ENCODE assay signal across 8 cellular contexts in the genomic region with DNA sequence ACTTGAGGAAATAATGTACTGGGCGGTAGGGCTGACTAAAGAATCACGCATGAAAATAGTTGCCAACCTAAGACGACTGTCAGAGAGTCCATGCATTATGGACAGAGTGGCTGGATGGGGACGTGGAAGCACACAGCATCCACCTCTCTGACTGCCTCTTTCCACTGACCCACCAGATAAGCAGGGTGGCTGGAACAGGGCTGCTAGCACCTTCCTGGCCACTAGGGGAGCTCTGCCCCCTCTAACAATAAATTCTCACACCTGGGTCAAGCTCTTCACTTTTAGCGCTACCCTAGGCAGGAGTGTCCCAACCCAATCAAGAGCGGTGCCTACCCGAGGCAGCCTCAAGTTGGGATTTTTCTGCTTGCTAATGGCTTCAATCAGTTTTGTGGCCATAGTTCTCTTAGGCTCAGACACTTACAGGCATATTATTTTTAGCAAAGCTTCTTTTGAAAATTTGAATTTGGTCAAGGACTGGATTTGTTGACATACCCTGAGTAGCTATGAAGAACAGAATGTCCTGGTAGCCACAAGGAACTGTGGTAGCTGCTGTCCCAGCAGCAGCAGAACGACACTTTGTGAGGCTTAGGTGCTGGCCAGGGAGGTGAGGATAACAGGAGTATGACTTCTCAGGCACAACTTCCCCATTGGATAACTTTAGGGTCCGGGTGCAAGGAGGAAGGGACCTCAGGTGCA. TPM values are rescaled to one million over a fixed set of nuclear protein-coding genes. Genes with fewer than 3 reads are reported as not detected.
DNase-seq lines count a peak whose midpoint lies in the region; ATAC-seq, FAIRE-seq and TF ChIP-seq lines count a peak whose summit lies in the region.

No MANE protein-coding gene starts in this region.

- ATAC-seq in GM19438 (IDR thresholded peaks at IDR 0.05; ENCODE audit: low read depth, unreplicated experiment) (peak; percentile 73), left lung (peak; percentile 88)

- no peak overlapping the region for H3K4me3 ChIP-seq in bronchial epithelial cell (ENCODE audit: low read depth, low read length)
- H3K4me3 ChIP-seq in left lung = no peak overlapping the region

- peaks cover 4 to 7% of the 10 kb centered on the region in 2 donors for H3K4me1 ChIP-seq in left lung

- H3K9me3 ChIP-seq in left lung = no peaks in the 10 kb centered on the region

- peak; percentile 17 for DNase-seq in DMS153 (lab: John Stamatoyannopoulos, UW)
- DNase-seq in bronchial epithelial cell (ENCODE audit: low read depth) = peak; percentile 55
- no peak for DNase-seq in left lung
- DNase-seq in stimulated activated CD4-positive, alpha-beta T cell treated with anti-CD3 and anti-CD28 coated beads, TNF-alpha, amount 100 ng/mL, for 4 hours (ENCODE audit: low read depth in 3 of 3) = peak; percentile 15 to 26 (median 22)
- no peak for DNase-seq in amniotic stem cell (lab: John Stamatoyannopoulos, UW)

- no peak for FAIRE-seq in bronchial epithelial cell (lab: Jason Lieb, UNC)

- H3K36me3 ChIP-seq in bronchial epithelial cell (ENCODE audit: control insufficient read depth, insufficient read depth, low read length) = peaks cover 33% of the 10 kb centered on the region
- H3K36me3 ChIP-seq in left lung = peaks cover 0 to 62% of the 10 kb centered on the region in 2 donors

- no peak overlapping the region for H3K27ac ChIP-seq in VCaP
- H3K27ac ChIP-seq in left lung = peak overlapping the region in 1 of 2 donors; percentile 38

- intact Hi-C loops in left lung (cut with DNase I) = no loop called here

- H3K27me3 ChIP-seq in bronchial epithelial cell (ENCODE audit: control insufficient read depth, insufficient read depth, low read length) (no peaks in the 10 kb centered on the region), left lung (no peaks in the 10 kb centered on the region)

- TF ChIP-seq CTCF in LNCAP (IDR thresholded peaks at IDR 0.05) (peak; percentile 95), VCaP (conservative IDR thresholded peaks at IDR 0.05) (peak; percentile 97), bronchial epithelial cell (IDR thresholded peaks at IDR 0.05; ENCODE audit: insufficient read depth, low read length, severe bottlenecking) (peak; percentile 95), left lung (IDR thresholded peaks at IDR 0.05) (peak; percentile 89 to 92)

RNA-seq across cellular contexts. Expression of a gene that starts 6.9 kb away (rescaled TPM):
- 46.1 and 57.7 TPM in 2 replicates for total RNA-seq in bronchial epithelial cell
- total RNA-seq in left lung = 100 to 1,000 TPM; 145 to 211 TPM

RNA-seq across cellular contexts. Expression of a gene that starts 22.9 kb away (rescaled TPM):
- total RNA-seq in bronchial epithelial cell (3.2 and 28.5 TPM in 2 replicates), left lung (under 1 TPM in 1 of 2 donors, not detected in 1; 0.26 TPM)

RNA-seq across cellular contexts. Expression of a gene that starts 31.7 kb away (rescaled TPM):
- total RNA-seq in bronchial epithelial cell (0.13 and 0.79 TPM in 2 replicates), left lung (1 to 10 TPM; 1.5 to 3.1 TPM)

RNA-seq across cellular contexts. Expression of a gene that starts 35.3 kb away (rescaled TPM):
- total RNA-seq in bronchial epithelial cell (71.0 and 79.0 TPM in 2 replicates), left lung (100 to 1,000 TPM; 314 to 471 TPM)

RNA-seq across cellular contexts. Expression of a gene that starts 35.8 kb away (rescaled TPM):
- total RNA-seq in bronchial epithelial cell (45.4 and 57.9 TPM in 2 replicates), left lung (10 to 100 TPM; 39.3 to 42.4 TPM)

Comparison
In these comparisons a context has a peak if more than half of its experiments do, and no peak if none do; other contexts are left out.
1. DNase-seq: peak in DMS153 (single experiment), bronchial epithelial cell (single experiment) and stimulated activated CD4-positive, alpha-beta T cell treated with anti-CD3 and anti-CD28 coated beads, TNF-alpha, amount 100 ng/mL, for 4 hours (3 of 3); none in left lung (0 of 2) and amniotic stem cell (single experiment).
2. Peak in every context shown above with its lines, with median percentiles within 50 percentile points of each other: CTCF ChIP-seq.